13 cellular contexts compared by ENCODE assay signal in the genomic region with DNA sequence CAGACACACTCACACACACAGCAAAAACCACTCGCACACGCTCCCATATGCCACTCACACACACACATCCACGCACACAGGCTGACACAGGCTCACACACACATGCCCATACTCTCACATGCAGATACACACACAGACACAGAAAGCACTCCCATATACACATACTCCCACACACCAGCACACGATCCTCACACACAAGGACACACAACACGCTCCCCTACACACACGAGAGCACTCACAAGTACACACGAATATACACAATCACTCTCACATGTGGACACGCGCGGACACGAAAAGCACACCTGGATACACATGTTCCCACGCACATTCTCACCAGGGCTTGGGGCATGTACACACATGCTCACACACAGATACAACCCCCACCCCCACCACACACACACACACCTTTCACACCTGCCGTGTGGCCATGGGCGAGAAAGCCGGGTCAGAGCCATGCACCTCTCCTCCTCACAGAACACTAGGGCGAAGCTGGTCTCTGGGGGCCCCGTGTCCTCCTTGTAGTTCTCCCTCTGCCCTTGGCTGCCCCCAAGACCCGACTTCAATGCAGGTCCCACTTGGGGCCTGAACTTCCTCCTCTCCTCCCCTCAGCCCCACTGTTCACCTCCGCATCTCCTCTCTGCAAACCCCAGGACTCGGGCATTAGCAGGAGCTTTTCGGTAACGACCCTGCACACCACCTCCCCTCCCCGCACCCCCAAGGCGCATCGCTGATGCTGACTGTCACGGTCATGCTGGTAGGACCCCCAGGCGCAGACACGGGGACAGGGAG. TPM values are rescaled to one million over a fixed set of nuclear protein-coding genes. Genes with fewer than 3 reads are reported as not detected.
"Had no signal": no experiment of that assay in that cellular context is flagged by ENCODE, and none has a peak within 500 bp of the region (broad histone marks: within the 10 kb centered on the region; RNA-seq: fewer than 3 reads in every experiment).

No MANE protein-coding gene starts in this region.

- H3K36me3 ChIP-seq: uterus had no signal

- H3K9me3 ChIP-seq: mucosa of descending colon, testis, uterus had no signal

- H3K27ac ChIP-seq: testis, uterus had no signal

- H3K4me3 ChIP-seq: mucosa of descending colon, testis, uterus had no signal

- H3K27me3 ChIP-seq: testis had no signal

- H3K4me1 ChIP-seq: uterus had no signal

RNA-seq across cellular contexts. Expression of a gene that starts 6.9 kb away (rescaled TPM):
- total RNA-seq: activated CD8-positive, alpha-beta memory T cell treated with anti-CD3 and anti-CD28 coated beads for 36 hours; chondrocyte; dermis microvascular lymphatic vessel endothelial cell; esophagus mucosa; glomerular endothelial cell; left cardiac atrium; lung microvascular endothelial cell; natural killer cell treated with Interleukin-12 subunit alpha and Interleukin-12 subunit beta and Interleukin-15 and Interleukin-18, amount 100 ng/mL, for 72 hours; omental fat pad; skeletal muscle tissue; testis; uterus had no signal

RNA-seq across cellular contexts. Expression of a gene that starts 18.2 kb away (rescaled TPM):
- total RNA-seq: activated CD8-positive, alpha-beta memory T cell treated with anti-CD3 and anti-CD28 coated beads for 36 hours; chondrocyte; dermis microvascular lymphatic vessel endothelial cell; esophagus mucosa; glomerular endothelial cell; left cardiac atrium; lung microvascular endothelial cell; natural killer cell treated with Interleukin-12 subunit alpha and Interleukin-12 subunit beta and Interleukin-15 and Interleukin-18, amount 100 ng/mL, for 72 hours; omental fat pad; skeletal muscle tissue; testis; uterus had no signal
